ENCODE assay signal across 14 cellular contexts in genomic region chr7:128919881-128920789, GRCh38.
DNase-seq lines count a peak whose midpoint lies in the region; TF ChIP-seq lines count a peak whose summit lies in the region.
"Had no signal": no experiment of that assay in that cellular context is flagged by ENCODE, and none has a peak within 500 bp of the region (broad histone marks: within the 10 kb centered on the region; RNA-seq: fewer than 3 reads in every experiment).

No MANE protein-coding gene starts in this region.

- DNase-seq in NCI-H524 (lab: John Stamatoyannopoulos, UW) (peak; percentile 16 to 48), NCI-H524 treated with DMSO at 0.1 percent for 48 hours (lab: John Stamatoyannopoulos, UW) (no peak), coronary artery (ENCODE audit: low spot score) (peak; percentile 36), posterior cingulate gyrus (peak in 6 of 10 donors; percentile 9 to 74 (median 32)), NCI-H748 (lab: John Stamatoyannopoulos, UW; ENCODE audit: unreplicated experiment) (no peak), DMS79 (lab: John Stamatoyannopoulos, UW) (no peak), HEK293T (ENCODE audit: extremely low spot score) (no peak)
- DNase-seq: NCI-H1694 treated with DMSO at 0.1 percent for 48 hours; NK-92 treated with Interleukin-12 subunit alpha and Interleukin-12 subunit beta, amount 100 ng/mL, for 24 hours had no signal

- CTCF ChIA-PET in HEK293 (lab: Yijun Ruan, JAX) = interaction anchor here (0.6 to 1.3 kb wide), 2 partner anchors 172 to 291 kb away, joined by 3 to 5 read pairs; no protein-coding TSS in a partner anchor
- CTCF ChIA-PET in HEK293T (lab: Yijun Ruan, JAX) = interaction anchor here (1.0 to 1.5 kb wide), 2 partner anchors 171 to 172 kb away, joined by 3 to 6 read pairs; no protein-coding TSS in a partner anchor

- intact Hi-C loops in posterior cingulate gyrus (cut with DNase I) = no loop called here

- POLR2A ChIA-PET in HEK293 (lab: Yijun Ruan, JAX) = no interaction called here
- POLR2A ChIA-PET in HEK293T (lab: Yijun Ruan, JAX) = no interaction called here

- no peak overlapping the region for H3K4me3 ChIP-seq in HEK293 (ENCODE audit: low read depth, low read length)
- no peak overlapping the region for H3K4me3 ChIP-seq in coronary artery
- H3K4me3 ChIP-seq: A549, lung, SK-N-MC had no signal

- H3K4me1 ChIP-seq in HEK293 (ENCODE audit: control insufficient read depth, insufficient read depth, low read length) = no peaks in the 10 kb centered on the region
- H3K4me1 ChIP-seq: A549 had no signal

- H3K27ac ChIP-seq in HEK293 (ENCODE audit: extremely low read depth, low read depth, low read length) (no peak overlapping the region), coronary artery (no peak overlapping the region)
- H3K27ac ChIP-seq: A549, KMS-11, SK-N-MC had no signal

- TF ChIP-seq CTCF in HEK293 (tag by site-specific recombination; IDR thresholded peaks at IDR 0.05) (0 out of 2 replicates have a peak, but pooled peaks have one; percentile 9), coronary artery (IDR thresholded peaks at IDR 0.05) (no peak)

- no peaks in the 10 kb centered on the region for H3K36me3 ChIP-seq in HEK293 (ENCODE audit: control insufficient read depth in 2 of 2, insufficient read depth in 1 of 2, low read length in 2 of 2)

- no peaks in the 10 kb centered on the region for H3K9me3 ChIP-seq in HEK293 (ENCODE audit: control insufficient read depth, insufficient read depth, low read depth, low read length)
- H3K9me3 ChIP-seq: A549 had no signal

TF ChIP-seq in HEK293, 187 proteins besides CTCF, POLR2A, EP300 and RAD21:
- TF ChIP-seq ZNF138 (tag by site-specific recombination; IDR thresholded peaks at IDR 0.05; ENCODE audit: borderline replicate concordance) (no peak), REPIN1 (tag by site-specific recombination; IDR thresholded peaks at IDR 0.05; ENCODE audit: low read depth) (no peak), ZIC2 (tag by site-specific recombination; IDR thresholded peaks at IDR 0.05) (peak; percentile 73), ZNF580 (tag by site-specific recombination; IDR thresholded peaks at IDR 0.05) (no peak), ZNF404 (tag by site-specific recombination; IDR thresholded peaks at IDR 0.05) (no peak), ZBTB44 (tag by site-specific recombination; IDR thresholded peaks at IDR 0.05) (no peak), KLF9 (tag by site-specific recombination; IDR thresholded peaks at IDR 0.05; ENCODE audit: low read depth) (no peak), GLIS1 (tag by site-specific recombination; IDR thresholded peaks at IDR 0.05) (peak; percentile 95), ZSCAN30 (tag by site-specific recombination; IDR thresholded peaks at IDR 0.05) (no peak), ZNF266 (tag by site-specific recombination; IDR thresholded peaks at IDR 0.05; ENCODE audit: low read depth) (no peak), ZNF530 (tag by site-specific recombination; IDR thresholded peaks at IDR 0.05; ENCODE audit: low read depth) (no peak), ZFP69B (tag by site-specific recombination; IDR thresholded peaks at IDR 0.05) (no peak)

TF ChIP-seq in HEK293T, 16 proteins besides CTCF, POLR2A, EP300 and RAD21:
- no peak for TF ChIP-seq FOXK2 (IDR thresholded peaks at IDR 0.05)
- no peak for TF ChIP-seq SUZ12 (IDR thresholded peaks at IDR 0.05)
- no peak for TF ChIP-seq FOXM1 (IDR thresholded peaks at IDR 0.05; ENCODE audit: borderline replicate concordance)
- no peak for TF ChIP-seq ARNT (IDR thresholded peaks at IDR 0.05)
- TF ChIP-seq ZNF384 (IDR thresholded peaks at IDR 0.05) = no peak
- TF ChIP-seq FOXA1 (IDR thresholded peaks at IDR 0.05) = no peak
- TF ChIP-seq ELF4 (IDR thresholded peaks at IDR 0.05) = no peak
- TF ChIP-seq NFRKB (IDR thresholded peaks at IDR 0.05) = no peak
- TF ChIP-seq LEF1 (IDR thresholded peaks at IDR 0.05; ENCODE audit: borderline replicate concordance) = no peak
- TF ChIP-seq HDGF (IDR thresholded peaks at IDR 0.05; ENCODE audit: borderline replicate concordance) = no peak
- TF ChIP-seq BHLHE40 (IDR thresholded peaks at IDR 0.05; ENCODE audit: borderline replicate concordance) = no peak
- no peak for TF ChIP-seq CTBP1 (IDR thresholded peaks at IDR 0.05; ENCODE audit: borderline replicate concordance)
- TF ChIP-seq PKNOX1 (IDR thresholded peaks at IDR 0.05) = no peak
- no peak for TF ChIP-seq TARDBP (IDR thresholded peaks at IDR 0.05)
- no peak for TF ChIP-seq SP1 (IDR thresholded peaks at IDR 0.05)
- TF ChIP-seq L3MBTL2 (conservative IDR thresholded peaks at IDR 0.05) = no peak

Comparison
In these comparisons a context has a peak if more than half of its experiments do, and no peak if none do; other contexts are left out.
1. DNase-seq: peak in NCI-H524 (2 of 2), coronary artery (single experiment) and posterior cingulate gyrus (6 of 10); none in NCI-H524 treated with DMSO at 0.1 percent for 48 hours (single experiment), NCI-H748 (single experiment), DMS79 (single experiment) and HEK293T (single experiment).